27 cellular contexts compared by ENCODE assay signal in the genomic region with DNA sequence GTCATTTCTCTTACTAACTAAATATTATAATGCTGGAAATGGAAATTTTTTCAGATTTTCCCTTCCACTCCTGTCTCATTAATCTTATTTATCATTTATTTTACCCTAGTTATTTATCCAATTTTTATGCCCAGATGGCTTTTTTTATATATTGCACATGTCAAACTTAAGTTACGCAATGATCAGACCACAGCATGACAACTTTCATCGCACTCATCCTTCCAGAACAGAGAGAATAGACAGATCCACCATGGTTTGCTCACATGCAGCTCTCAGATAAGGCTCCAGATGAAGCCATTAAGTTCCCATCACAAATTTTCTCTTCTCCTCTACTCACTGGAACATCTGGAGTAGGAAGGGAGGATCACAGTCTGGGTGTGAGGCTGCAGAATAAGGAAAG. TPM values are rescaled to one million over a fixed set of nuclear protein-coding genes. Genes with fewer than 3 reads are reported as not detected.
DNase-seq lines count a peak whose midpoint lies in the region; ATAC-seq, FAIRE-seq and TF ChIP-seq lines count a peak whose summit lies in the region.
"Had no signal": no experiment of that assay in that cellular context is flagged by ENCODE, and none has a peak within 500 bp of the region (broad histone marks: within the 10 kb centered on the region; RNA-seq: fewer than 3 reads in every experiment).

No MANE protein-coding gene starts in this region.

- no peak for TF ChIP-seq EP300 in A549 (IDR thresholded peaks at IDR 0.05)

- no peak overlapping the region for H3K9ac ChIP-seq in HUES6 (ENCODE audit: low read length)

- intact Hi-C loops in natural killer cell (cut with micrococcal nuclease): no loop called here

- 0 out of 3 replicates have a peak overlapping the region, but pooled peaks have one; percentile 13 for H3K4me2 ChIP-seq in A549

- no peaks in the 10 kb centered on the region for H3K27me3 ChIP-seq in HUES6 (ENCODE audit: control insufficient read depth, insufficient read depth, low read length)
- H3K27me3 ChIP-seq: body of pancreas, foreskin keratinocyte, upper lobe of left lung had no signal

- TF ChIP-seq CTCF in A549 (IDR thresholded peaks at IDR 0.05) (no peak), fibroblast of mammary gland (conservative IDR thresholded peaks at IDR 0.05; ENCODE audit: control insufficient read depth, insufficient read depth, low read depth, low read length) (no peak), natural killer cell (IDR thresholded peaks at IDR 0.05) (no peak)

- no peak overlapping the region for H3K27ac Mint-ChIP-seq in natural killer cell
- H3K27ac Mint-ChIP-seq: activated CD8-positive, alpha-beta T cell treated with anti-CD3 and anti-CD28 coated beads, Interleukin-2, amount 10 ng/mL, durations not matched to agents 7 days and 5 days; HFFc6; immature natural killer cell; naive thymus-derived CD8-positive, alpha-beta T cell had no signal

- H3K9me3 ChIP-seq in A549 (no peaks in the 10 kb centered on the region), HUES6 (ENCODE audit: control insufficient read depth, insufficient read depth, low read depth, low read length) (no peaks in the 10 kb centered on the region)
- H3K9me3 ChIP-seq: body of pancreas, Caco-2, upper lobe of left lung had no signal

- H3K27ac ChIP-seq in A549 (peak overlapping the region; percentile 26 to 68; a peak in 3 of 6 replicates), HUES6 (ENCODE audit: low read depth, low read length) (peak overlapping the region; percentile 54)
- H3K27ac ChIP-seq: body of pancreas, epithelial cell of prostate, foreskin keratinocyte, skin epidermis, upper lobe of left lung had no signal

- TF ChIP-seq POLR2A in A549 (IDR thresholded peaks at IDR 0.05; ENCODE audit: low read length) (no peak), GM18505 (IDR thresholded peaks at IDR 0.05; ENCODE audit: borderline replicate concordance, extremely low read depth, insufficient read depth, insufficient read length) (no peak)

- ATAC-seq in A549: no peak
- ATAC-seq in GM18505 (IDR thresholded peaks at IDR 0.05; ENCODE audit: unreplicated experiment): no peak
- no peak for ATAC-seq in natural killer cell
- no peak for ATAC-seq in HG03039 (IDR thresholded peaks at IDR 0.05; ENCODE audit: unreplicated experiment)
- ATAC-seq: activated CD8-positive, alpha-beta T cell treated with anti-CD3 and anti-CD28 coated beads, Interleukin-2, amount 10 ng/mL, durations not matched to agents 7 days and 5 days; body of pancreas; foreskin keratinocyte; GM12878; left lobe of liver; naive thymus-derived CD8-positive, alpha-beta T cell had no signal

- 94% methylated on average over 2 of the region's 2 CpGs for WGBS in A549 (ENCODE audit: missing lambda C conversion rate)

- H3K36me3 Mint-ChIP-seq in natural killer cell: no peaks in the 10 kb centered on the region
- H3K36me3 Mint-ChIP-seq: naive thymus-derived CD8-positive, alpha-beta T cell had no signal

- no peak overlapping the region for H3K4me3 Mint-ChIP-seq in natural killer cell
- H3K4me3 Mint-ChIP-seq: activated CD8-positive, alpha-beta T cell treated with anti-CD3 and anti-CD28 coated beads, Interleukin-2, amount 10 ng/mL, durations not matched to agents 7 days and 5 days; HFFc6; immature natural killer cell; naive thymus-derived CD8-positive, alpha-beta T cell had no signal

- CTCF ChIA-PET in A549 (lab: Yijun Ruan, JAX): no interaction called here

- FAIRE-seq in A549 (lab: Jason Lieb, UNC): no peak
- FAIRE-seq: GM12878 had no signal

- H3K4me1 ChIP-seq in A549: peaks cover 69% of the 10 kb centered on the region
- H3K4me1 ChIP-seq in HUES6 (ENCODE audit: control insufficient read depth, insufficient read depth, low read length): peaks cover 52% of the 10 kb centered on the region
- H3K4me1 ChIP-seq: foreskin keratinocyte, upper lobe of left lung had no signal

- no peaks in the 10 kb centered on the region for H3K36me3 ChIP-seq in HUES6 (ENCODE audit: control insufficient read depth, insufficient read depth, low read length)
- H3K36me3 ChIP-seq: upper lobe of left lung had no signal

- no peaks in the 10 kb centered on the region for H3K9me3 Mint-ChIP-seq in natural killer cell
- H3K9me3 Mint-ChIP-seq: HFFc6; immature natural killer cell; naive thymus-derived CD8-positive, alpha-beta T cell had no signal

- peaks cover 0 to 2% of the 10 kb centered on the region in 2 donors for H3K27me3 Mint-ChIP-seq in natural killer cell (ENCODE audit: low read depth in 2 of 2)

- no peaks in the 10 kb centered on the region for H3K4me1 Mint-ChIP-seq in natural killer cell
- H3K4me1 Mint-ChIP-seq: immature natural killer cell had no signal

- no peak overlapping the region for H3K4me3 ChIP-seq in A549
- no peak overlapping the region for H3K4me3 ChIP-seq in HUES6 (ENCODE audit: low read depth, low read length)
- no peak overlapping the region for H3K4me3 ChIP-seq in fibroblast of mammary gland (ENCODE audit: control insufficient read depth, low read depth, low read length)
- H3K4me3 ChIP-seq: body of pancreas, GM12878, skin epidermis, upper lobe of left lung had no signal

- no peak for TF ChIP-seq RAD21 in A549 (conservative IDR thresholded peaks at IDR 0.05 in 1 of 2, IDR thresholded peaks at IDR 0.05 in 1 of 2)

- POLR2A ChIA-PET in A549 (lab: Yijun Ruan, JAX): no interaction called here

- no peak for DNase-seq in A549 (ENCODE audit: low read depth in 1 of 2, low spot score in 1 of 2)
- peak; percentile 82 for DNase-seq in OCI-M1 (lab: John Stamatoyannopoulos, UW)
- peak; percentile 47 for DNase-seq in fibroblast of mammary gland (ENCODE audit: low read depth)
- no peak for DNase-seq in natural killer cell
- DNase-seq in activated CD8-positive, alpha-beta memory T cell treated with anti-CD3 and anti-CD28 coated beads, Interleukin-2, amount 50 U/mL, for 48 hours: no peak
- DNase-seq: activated CD8-positive, alpha-beta T cell treated with anti-CD3 and anti-CD28 coated beads, Interleukin-2, amount 10 ng/mL, durations not matched to agents 7 days and 5 days; activated gamma-delta T cell; body of pancreas; C1 segment of cervical spinal cord; Caco-2; foreskin keratinocyte; HFFc6; immature natural killer cell; naive thymus-derived CD8-positive, alpha-beta T cell; NCI-H1092; NCI-H187; NCI-H2171 treated with DMSO at 0.1 percent for 48 hours; NCI-H526; SW 1271; upper lobe of left lung had no signal

TF ChIP-seq in A549, 52 proteins besides CTCF, POLR2A, EP300 and RAD21:
- no peak for TF ChIP-seq MYC (IDR thresholded peaks at IDR 0.05; ENCODE audit: borderline replicate concordance, low read length)
- no peak for TF ChIP-seq TP53 (CRISPR knock-in tag; IDR thresholded peaks at IDR 0.05)
- TF ChIP-seq HOXB5 (CRISPR knock-in tag; IDR thresholded peaks at IDR 0.05): no peak
- TF ChIP-seq FOSB (CRISPR knock-in tag; IDR thresholded peaks at IDR 0.05): no peak
- peak; percentile 50 to 55; a peak in 2 of 4 replicates for TF ChIP-seq CEBPB (IDR thresholded peaks at IDR 0.05)
- no peak for TF ChIP-seq HES2 (IDR thresholded peaks at IDR 0.05)

RNA-seq across cellular contexts. Expression of gene MAP7, which starts 48.7 kb away (rescaled TPM):
- polyA plus RNA-seq in A549 (2011; rRNA removed) (49.0 and 64.5 TPM in 2 replicates), A549 (2017; fragmentation: RNase III; extraction: RNeasy Plus Mini Kit Qiagen cat#74134 plus additional on column Dnase treatment) (49.5 to 65.0 TPM (median 60.6 TPM) in 3 replicates)
- polyA plus RNA-seq in A549 (2012; cell fraction: cytosol; rRNA removed): 36.9 and 38.4 TPM in 2 replicates
- polyA plus RNA-seq in A549 (2012; cell fraction: nucleus; rRNA removed): 41.6 and 44.1 TPM in 2 replicates
- 27.1 and 28.1 TPM in 2 replicates for polyA minus RNA-seq in A549 (2011; rRNA and poly(A)+ RNA removed)
- total RNA-seq in natural killer cell: under 1 TPM; 0.14 to 0.68 (median 0.14) TPM

Comparison
In these comparisons a context has a peak if more than half of its experiments do, and no peak if none do; other contexts are left out.
1. DNase-seq: peak in OCI-M1 (single experiment) and fibroblast of mammary gland (single experiment); none in A549 (0 of 2), natural killer cell (single experiment) and activated CD8-positive, alpha-beta memory T cell treated with anti-CD3 and anti-CD28 coated beads, Interleukin-2, amount 50 U/mL, for 48 hours (single experiment).